Comparison of ENCODE assay signal across 1 cellular context in genomic region chr12:122980192-122981035, GRCh38.
TF ChIP-seq lines count a peak whose summit lies in the region.

Gene ARL6IP4, plus strand, starts transcription at chr12:122980681. Its CDS starts 459 bp downstream, at chr12:122981140.

TF ChIP-seq in K562, 482 proteins besides CTCF, POLR2A, EP300 and RAD21 (continued from another document and continues in another):
- TF ChIP-seq ARNT (IDR thresholded peaks at IDR 0.05) = no peak
- TF ChIP-seq HMGXB4 (CRISPR knock-in tag; IDR thresholded peaks at IDR 0.05) = peak; percentile 47; the same call in 1 of the 2 replicates
- no peak for TF ChIP-seq CBFA2T3 (IDR thresholded peaks at IDR 0.05)
- TF ChIP-seq SMAD4 (CRISPR knock-in tag; conservative IDR thresholded peaks at IDR 0.05) = peak; percentile 89
- TF ChIP-seq ATF6 (CRISPR knock-in tag; IDR thresholded peaks at IDR 0.05) = no peak; the same call in 1 of the 2 replicates
- TF ChIP-seq ARID4B (CRISPR knock-in tag; IDR thresholded peaks at IDR 0.05) = peak; percentile 80
- TF ChIP-seq E2F6 (IDR thresholded peaks at IDR 0.05; ENCODE audit: borderline replicate concordance in 1 of 2, extremely low read depth in 1 of 2, insufficient read depth in 1 of 2, insufficient read length in 1 of 2, low read depth in 1 of 2, low read length in 1 of 2, poor library complexity in 1 of 2, severe bottlenecking in 1 of 2) = peak; percentile 74 to 92
- TF ChIP-seq ATF7 (IDR thresholded peaks at IDR 0.05) = peak; percentile 70
- no peak for TF ChIP-seq ESRRB (CRISPR knock-in tag; IDR thresholded peaks at IDR 0.05; ENCODE audit: borderline replicate concordance)
- TF ChIP-seq CBX2 (IDR thresholded peaks at IDR 0.05; ENCODE audit: insufficient read depth, low read length, poor library complexity, severe bottlenecking) = no peak
- TF ChIP-seq THAP12 (CRISPR knock-in tag; IDR thresholded peaks at IDR 0.05) = peak; percentile 15; the same call in 1 of the 2 replicates
- TF ChIP-seq VEZF1 (CRISPR knock-in tag; IDR thresholded peaks at IDR 0.05) = peak; percentile 83
- peak; percentile 86 for TF ChIP-seq CTBP1 (IDR thresholded peaks at IDR 0.05; ENCODE audit: borderline replicate concordance)
- TF ChIP-seq CC2D1A (IDR thresholded peaks at IDR 0.05) = no peak
- 0 out of 2 replicates have a peak, but pooled peaks have one; percentile 61 for TF ChIP-seq ZNF717 (CRISPR knock-in tag; IDR thresholded peaks at IDR 0.05)
- no peak for TF ChIP-seq SRSF3 (IDR thresholded peaks at IDR 0.05; ENCODE audit: insufficient read depth, low read length)
- no peak for TF ChIP-seq ATF1 (CRISPR knock-in tag; IDR thresholded peaks at IDR 0.05)
- TF ChIP-seq ATF1 (tag; IDR thresholded peaks at IDR 0.05) = peak; percentile 33; the same call in 1 of the 2 replicates
- TF ChIP-seq TFAP4 (CRISPR knock-in tag; IDR thresholded peaks at IDR 0.05; ENCODE audit: borderline replicate concordance) = 0 out of 2 replicates have a peak, but pooled peaks have one; percentile 67
- peak; percentile 47; the same call in 1 of the 2 replicates for TF ChIP-seq ZSCAN32 (CRISPR knock-in tag; IDR thresholded peaks at IDR 0.05)
- no peak for TF ChIP-seq MTA2 (IDR thresholded peaks at IDR 0.05; ENCODE audit: low read depth)
- no peak for TF ChIP-seq SMAD1 (IDR thresholded peaks at IDR 0.05; ENCODE audit: low read depth, low read length, partially characterized antibody)
- TF ChIP-seq CBX1 (IDR thresholded peaks at IDR 0.05; ENCODE audit: low read depth) = peak; percentile 62; the same call in 1 of the 2 replicates
- peak; percentile 8; the same call in 1 of the 2 replicates for TF ChIP-seq ZNF324 (CRISPR knock-in tag; IDR thresholded peaks at IDR 0.05)
- TF ChIP-seq SIRT6 (IDR thresholded peaks at IDR 0.05; ENCODE audit: low read depth, low read length) = no peak
- no peak for TF ChIP-seq CCAR2 (IDR thresholded peaks at IDR 0.05; ENCODE audit: low read depth, low read length)
- peak; percentile 89; the same call in 1 of the 2 replicates for TF ChIP-seq ERF (CRISPR knock-in tag; IDR thresholded peaks at IDR 0.05)
- peak; percentile 38 for TF ChIP-seq POLR2H (tag; IDR thresholded peaks at IDR 0.05; ENCODE audit: low read depth)
- no peak for TF ChIP-seq NELFE (IDR thresholded peaks at IDR 0.05; ENCODE audit: insufficient read depth, insufficient read length)
- no peak for TF ChIP-seq ZFP36 (IDR thresholded peaks at IDR 0.05; ENCODE audit: low read depth, low read length, partially characterized antibody)
- TF ChIP-seq MNT (conservative IDR thresholded peaks at IDR 0.05) = peak; percentile 24 to 67; a peak in 2 of 4 replicates
- no peak for TF ChIP-seq PPARD (CRISPR knock-in tag; IDR thresholded peaks at IDR 0.05)
- no peak for TF ChIP-seq STAG1 (CRISPR knock-in tag; IDR thresholded peaks at IDR 0.05; ENCODE audit: borderline replicate concordance)
- peak in 1 of 2 experiments; percentile 75; a peak in 2 of 4 replicates for TF ChIP-seq SIN3A (IDR thresholded peaks at IDR 0.05; ENCODE audit: borderline replicate concordance in 2 of 2, control insufficient read depth in 1 of 2, low read depth in 2 of 2, low read length in 2 of 2)
- TF ChIP-seq POU5F1 (IDR thresholded peaks at IDR 0.05; ENCODE audit: borderline replicate concordance, low read depth, low read length, partially characterized antibody) = no peak
- peak; percentile 67 for TF ChIP-seq TAF1 (IDR thresholded peaks at IDR 0.05; ENCODE audit: control insufficient read depth, extremely low read depth, insufficient read depth, low read length, severe bottlenecking)
- peak; percentile 75; the same call in 1 of the 2 replicates for TF ChIP-seq HBP1 (CRISPR knock-in tag; IDR thresholded peaks at IDR 0.05)
- TF ChIP-seq ATF4 (CRISPR knock-in tag; IDR thresholded peaks at IDR 0.05) = 0 out of 2 replicates have a peak, but pooled peaks have one; percentile 22
- TF ChIP-seq ZBTB1 (CRISPR knock-in tag; IDR thresholded peaks at IDR 0.05; ENCODE audit: borderline replicate concordance, low read depth) = peak; percentile 76; the same call in 1 of the 2 replicates
- 0 out of 2 replicates have a peak, but pooled peaks have one; percentile 41 for TF ChIP-seq ZNF175 (CRISPR knock-in tag; IDR thresholded peaks at IDR 0.05; ENCODE audit: low read depth)
- TF ChIP-seq ZNF384 (IDR thresholded peaks at IDR 0.05; ENCODE audit: low read depth, low read length) = no peak
- TF ChIP-seq ZNF212 (CRISPR knock-in tag; IDR thresholded peaks at IDR 0.05) = peak; percentile 14; the same call in 1 of the 2 replicates
